In the genomic region with DNA sequence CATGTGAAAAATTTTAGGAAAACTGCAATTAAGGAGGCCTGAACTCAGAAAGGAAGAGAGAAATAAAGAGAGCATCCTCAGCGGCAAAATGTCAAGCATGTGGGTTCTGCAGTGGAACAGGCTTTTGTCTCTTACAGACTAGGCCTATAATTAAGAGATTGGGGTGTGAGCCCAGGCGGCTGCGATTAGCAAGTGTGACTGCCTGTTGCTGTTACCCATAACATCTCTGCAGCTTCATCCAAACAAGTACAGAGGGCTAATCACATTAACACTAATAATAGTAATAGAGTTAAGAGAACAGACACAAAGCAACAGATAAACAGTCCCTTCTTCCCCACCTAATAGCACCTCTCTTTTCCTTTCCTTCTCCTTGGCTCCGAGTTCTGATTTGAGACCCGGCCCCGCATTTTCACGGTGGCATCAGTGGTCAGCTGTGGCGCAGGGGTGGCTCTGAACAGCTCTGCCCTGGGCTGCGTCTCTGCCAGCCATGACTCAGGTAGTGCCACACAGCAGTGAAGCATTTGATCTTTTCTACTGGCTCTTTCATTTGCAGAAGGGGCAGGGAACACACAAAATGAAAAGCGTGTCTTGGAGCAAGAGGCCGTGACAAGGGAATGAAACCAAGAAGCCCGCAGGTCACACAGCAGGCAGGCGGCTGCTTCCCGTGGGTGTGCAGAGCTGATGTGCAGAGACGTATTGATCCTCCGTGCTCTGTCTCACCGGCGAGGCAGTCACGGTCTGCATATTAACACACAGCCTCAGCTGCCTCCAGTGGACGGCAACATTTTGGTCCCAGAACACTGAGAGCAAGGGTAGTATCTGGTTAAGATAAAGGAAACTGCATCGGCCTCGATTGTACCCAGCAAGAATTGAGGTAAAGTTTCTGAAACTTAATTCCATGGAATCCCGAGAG, we compare ENCODE assay signal across 20 cellular contexts.
DNase-seq lines count a peak whose midpoint lies in the region; ATAC-seq and TF ChIP-seq lines count a peak whose summit lies in the region.
"Had no signal": no experiment of that assay in that cellular context is flagged by ENCODE, and none has a peak within 500 bp of the region (broad histone marks: within the 10 kb centered on the region; RNA-seq: fewer than 3 reads in every experiment).

No MANE protein-coding gene starts in this region.

- TF ChIP-seq CTCF in body of pancreas (IDR thresholded peaks at IDR 0.05) = peak in 4 of 7 experiments; percentile 23 to 32 (median 28)

- H3K9me3 Mint-ChIP-seq in activated naive CD4-positive, alpha-beta T cell treated with anti-CD3 and anti-CD28 coated beads, Interleukin-2, amount 50 U/mL, for 72 hours = no peaks in the 10 kb centered on the region
- H3K9me3 Mint-ChIP-seq: HFFc6 had no signal

- peak overlapping the region; percentile 17 for H3K9ac ChIP-seq in skeletal muscle satellite cell (ENCODE audit: low read depth, low read length)

- no peaks in the 10 kb centered on the region for H3K27me3 ChIP-seq in body of pancreas
- no peaks in the 10 kb centered on the region for H3K27me3 ChIP-seq in skeletal muscle satellite cell (ENCODE audit: control insufficient read depth, insufficient read depth, low read length)
- H3K27me3 ChIP-seq: colonic mucosa, thyroid gland had no signal

- DNase-seq in DMS53 (lab: John Stamatoyannopoulos, UW) = peak; percentile 50
- no peak for DNase-seq in DMS53 treated with DMSO at 0.1 percent for 48 hours (lab: John Stamatoyannopoulos, UW; ENCODE audit: unreplicated experiment)
- DNase-seq in body of pancreas = peak; percentile 25 to 43 (median 30)
- peak; percentile 55 for DNase-seq in left lobe of liver (ENCODE audit: low spot score)
- DNase-seq in activated naive CD4-positive, alpha-beta T cell treated with anti-CD3 and anti-CD28 coated beads, Interleukin-2, amount 50 U/mL, for 72 hours (ENCODE audit: low spot score in 2 of 2) = no peak
- no peak for DNase-seq in NOMO-1 (lab: John Stamatoyannopoulos, UW; ENCODE audit: unreplicated experiment in 2 of 2)
- DNase-seq: colonic mucosa; DMS153; HFFc6; MV-4-11; NCI-H2107; NK-92 treated with Interleukin-12 subunit alpha and Interleukin-12 subunit beta, amount 100 ng/mL, for 24 hours; SHP77; small intestine; T-helper 1 cell; thyroid gland had no signal

- 42 to 48% methylated on average over 23 of the region's 23 CpGs for WGBS in body of pancreas, 2 donors

- H3K27ac Mint-ChIP-seq in activated naive CD4-positive, alpha-beta T cell treated with anti-CD3 and anti-CD28 coated beads, Interleukin-2, amount 50 U/mL, for 72 hours = no peak overlapping the region
- H3K27ac Mint-ChIP-seq: HFFc6 had no signal

- no peak overlapping the region for H3K4me3 ChIP-seq in body of pancreas
- H3K4me3 ChIP-seq in skeletal muscle satellite cell (ENCODE audit: low read length) = peak overlapping the region; percentile 63
- H3K4me3 ChIP-seq: colonic mucosa, thyroid gland had no signal

- no peaks in the 10 kb centered on the region for H3K36me3 ChIP-seq in body of pancreas (replicated peaks in 1 of 2; ENCODE audit: insufficient read depth in 1 of 2, low read depth in 2 of 2)
- H3K36me3 ChIP-seq in skeletal muscle satellite cell (ENCODE audit: insufficient read depth, low read length) = no peaks in the 10 kb centered on the region
- H3K36me3 ChIP-seq: colonic mucosa, thyroid gland had no signal

- no peaks in the 10 kb centered on the region for H3K9me3 ChIP-seq in body of pancreas
- H3K9me3 ChIP-seq in skeletal muscle satellite cell (replicated peaks; ENCODE audit: low read length) = no peaks in the 10 kb centered on the region
- H3K9me3 ChIP-seq: colonic mucosa, thyroid gland had no signal

- H3K4me1 ChIP-seq in body of pancreas (peaks cover 7% of the 10 kb centered on the region), skeletal muscle satellite cell (ENCODE audit: control insufficient read depth, insufficient read depth, low read length) (peaks cover 6% of the 10 kb centered on the region)
- H3K4me1 ChIP-seq: colonic mucosa, thyroid gland had no signal

- intact Hi-C loops in body of pancreas (cut with DNase I) = no loop called here

- H3K4me2 ChIP-seq in skeletal muscle satellite cell (ENCODE audit: low read length) = peak overlapping the region; percentile 76

- H3K36me3 Mint-ChIP-seq in activated naive CD4-positive, alpha-beta T cell treated with anti-CD3 and anti-CD28 coated beads, Interleukin-2, amount 50 U/mL, for 72 hours = no peaks in the 10 kb centered on the region

- no peak for TF ChIP-seq POLR2A in body of pancreas (IDR thresholded peaks at IDR 0.05)

- ATAC-seq in body of pancreas = peak; percentile 81
- ATAC-seq in left lobe of liver = peak; percentile 97
- ATAC-seq in activated naive CD4-positive, alpha-beta T cell treated with anti-CD3 and anti-CD28 coated beads, Interleukin-2, amount 50 U/mL, for 72 hours = no peak
- ATAC-seq in GM21786 (IDR thresholded peaks at IDR 0.05; ENCODE audit: unreplicated experiment) = no peak

- no peak overlapping the region for H3K27ac ChIP-seq in body of pancreas
- H3K27ac ChIP-seq: 22Rv1, C4-2B, colonic mucosa, thyroid gland had no signal

Comparison
In these comparisons a context has a peak if more than half of its experiments do, and no peak if none do; other contexts are left out.
1. DNase-seq: peak in DMS53 (single experiment), body of pancreas (4 of 4) and left lobe of liver (single experiment); none in DMS53 treated with DMSO at 0.1 percent for 48 hours (single experiment), activated naive CD4-positive, alpha-beta T cell treated with anti-CD3 and anti-CD28 coated beads, Interleukin-2, amount 50 U/mL, for 72 hours (0 of 2) and NOMO-1 (0 of 2).
2. ATAC-seq: peak in body of pancreas (single experiment) and left lobe of liver (single experiment); none in activated naive CD4-positive, alpha-beta T cell treated with anti-CD3 and anti-CD28 coated beads, Interleukin-2, amount 50 U/mL, for 72 hours (0 of 2) and GM21786 (single experiment).